In the genomic region with DNA sequence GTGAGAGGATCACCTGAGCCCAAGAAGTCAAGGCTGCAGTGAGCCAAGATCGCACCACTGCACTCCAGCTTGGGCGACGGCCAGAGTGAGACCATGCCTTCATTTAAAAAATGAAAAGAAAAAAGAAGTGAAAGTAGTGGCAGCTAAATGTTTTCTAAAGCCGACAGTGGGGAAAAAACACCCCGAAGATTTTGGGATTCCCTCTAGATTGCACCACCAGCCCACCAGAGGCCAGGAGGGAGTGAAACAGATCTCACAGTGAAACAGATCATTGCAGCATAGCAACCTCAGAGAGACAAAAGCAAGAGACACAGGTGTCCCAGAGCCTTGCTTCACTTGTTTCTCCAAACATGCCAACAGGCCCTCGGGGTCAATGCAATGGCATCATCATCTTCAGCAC, we compare ENCODE assay signal across 24 cellular contexts.
DNase-seq lines count a peak whose midpoint lies in the region; ATAC-seq, FAIRE-seq and TF ChIP-seq lines count a peak whose summit lies in the region.
"Had no signal": no experiment of that assay in that cellular context is flagged by ENCODE, and none has a peak within 500 bp of the region (broad histone marks: within the 10 kb centered on the region; RNA-seq: fewer than 3 reads in every experiment).

No MANE protein-coding gene starts in this region.

- no peaks in the 10 kb centered on the region for H3K9me3 ChIP-seq in OCI-LY3 (ENCODE audit: insufficient read depth, low read length)
- H3K9me3 ChIP-seq: vagina had no signal

- TF ChIP-seq POLR2A in GM12891 (IDR thresholded peaks at IDR 0.05; ENCODE audit: low read depth, low read length) = no peak

- ATAC-seq in naive B cell (ENCODE audit: low read depth in 2 of 2) = peak; percentile 38 to 52
- ATAC-seq: activated CD8-positive, alpha-beta memory T cell treated with anti-CD3 and anti-CD28 coated beads, Interleukin-2, amount 10 ng/mL, durations not matched to agents 7 days and 5 days; left colon; naive thymus-derived CD4-positive, alpha-beta T cell; stimulated activated naive CD8-positive, alpha-beta T cell treated with anti-CD3 and anti-CD28 coated beads, Interleukin-15, amount 100 ng/mL, for 72 hours had no signal

- FAIRE-seq in GM12891 (lab: Jason Lieb, UNC) (peak; percentile 47), HTR-8/SVneo (lab: Jason Lieb, UNC) (no peak)
- FAIRE-seq: endometrium, frontal cortex had no signal

- H3K4me3 Mint-ChIP-seq in naive B cell = peak overlapping the region; percentile 5 to 73 (median 52)
- no peak overlapping the region for H3K4me3 Mint-ChIP-seq in mesothelial cell of epicardium
- H3K4me3 Mint-ChIP-seq: activated CD8-positive, alpha-beta memory T cell treated with anti-CD3 and anti-CD28 coated beads, Interleukin-2, amount 10 ng/mL, durations not matched to agents 7 days and 5 days; central memory CD8-positive, alpha-beta T cell; dendritic cell treated with granulocyte-macrophage colony-stimulating factor and Interleukin-4, amounts not matched to agents 40 ng/mL and 50 ng/mL, for 4 days; naive thymus-derived CD4-positive, alpha-beta T cell; stimulated activated naive CD8-positive, alpha-beta T cell treated with anti-CD3 and anti-CD28 coated beads, Interleukin-15, amount 100 ng/mL, for 72 hours had no signal

- no peak for DNase-seq in GM12891 (ENCODE audit: insufficient read length, low spot score)
- peak; percentile 19 for DNase-seq in GM19240 (ENCODE audit: insufficient read length, low spot score)
- peak; percentile 19 for DNase-seq in naive B cell
- no peak for DNase-seq in DMS53 (lab: John Stamatoyannopoulos, UW)
- no peak for DNase-seq in NCI-H1694 (lab: John Stamatoyannopoulos, UW)
- DNase-seq in mesothelial cell of epicardium (ENCODE audit: low spot score in 2 of 2, unreplicated experiment in 2 of 2) = no peak
- no peak for DNase-seq in HTR-8/SVneo (ENCODE audit: insufficient read length, low spot score)
- DNase-seq: activated CD4-positive, alpha-beta T cell treated with anti-CD3 and anti-CD28 coated beads, Interleukin-2, amount 50 U/mL, for 1 hour; activated CD8-positive, alpha-beta memory T cell treated with anti-CD3 and anti-CD28 coated beads, Interleukin-2, amount 10 ng/mL, durations not matched to agents 7 days and 5 days; activated T-cell treated with anti-CD3 and anti-CD28 coated beads, Interleukin-2, amount 50 U/mL, for 48 hours; hippocampal formation; left colon; naive thymus-derived CD4-positive, alpha-beta T cell; NCI-H1417; NCI-H2081; NCI-H748 treated with DMSO at 0.1 percent for 48 hours; stimulated activated naive CD8-positive, alpha-beta T cell treated with anti-CD3 and anti-CD28 coated beads, Interleukin-15, amount 100 ng/mL, for 72 hours had no signal

- H3K9me3 Mint-ChIP-seq in naive B cell (peaks cover 0 to 2% (median 0%) of the 10 kb centered on the region in 7 donors), mesothelial cell of epicardium (peaks cover 6% of the 10 kb centered on the region)
- H3K9me3 Mint-ChIP-seq: central memory CD8-positive, alpha-beta T cell; dendritic cell treated with granulocyte-macrophage colony-stimulating factor and Interleukin-4, amounts not matched to agents 40 ng/mL and 50 ng/mL, for 4 days; stimulated activated naive CD8-positive, alpha-beta T cell treated with anti-CD3 and anti-CD28 coated beads, Interleukin-15, amount 100 ng/mL, for 72 hours had no signal

- H3K27me3 Mint-ChIP-seq in naive B cell = no peaks in the 10 kb centered on the region
- peaks cover 65% of the 10 kb centered on the region for H3K27me3 Mint-ChIP-seq in mesothelial cell of epicardium (ENCODE audit: low read depth)

- H3K36me3 Mint-ChIP-seq in naive B cell = peaks cover 24 to 45% of the 10 kb centered on the region in 2 donors
- H3K36me3 Mint-ChIP-seq in mesothelial cell of epicardium = no peaks in the 10 kb centered on the region
- H3K36me3 Mint-ChIP-seq: activated CD8-positive, alpha-beta memory T cell treated with anti-CD3 and anti-CD28 coated beads, Interleukin-2, amount 10 ng/mL, durations not matched to agents 7 days and 5 days; naive thymus-derived CD4-positive, alpha-beta T cell had no signal

- H3K4me1 Mint-ChIP-seq in naive B cell = peaks cover 68 to 86% (median 70%) of the 10 kb centered on the region in 3 donors
- H3K4me1 Mint-ChIP-seq in mesothelial cell of epicardium = no peaks in the 10 kb centered on the region
- H3K4me1 Mint-ChIP-seq: central memory CD8-positive, alpha-beta T cell; naive thymus-derived CD4-positive, alpha-beta T cell; stimulated activated naive CD8-positive, alpha-beta T cell treated with anti-CD3 and anti-CD28 coated beads, Interleukin-15, amount 100 ng/mL, for 72 hours had no signal

- H3K36me3 ChIP-seq in OCI-LY3 (replicated peaks; ENCODE audit: low read depth, low read length) = peaks cover 72% of the 10 kb centered on the region
- H3K36me3 ChIP-seq: vagina had no signal

- no peaks in the 10 kb centered on the region for H3K27me3 ChIP-seq in OCI-LY3 (ENCODE audit: low read depth, low read length)
- H3K27me3 ChIP-seq: vagina had no signal

- peak overlapping the region; percentile 55 for H3K4me2 ChIP-seq in OCI-LY3 (ENCODE audit: low read length)

- H3K79me2 ChIP-seq in OCI-LY3 (ENCODE audit: low read length) = peaks cover 80% of the 10 kb centered on the region

- H3K27ac ChIP-seq in OCI-LY3 (ENCODE audit: low read length) = peak overlapping the region; percentile 65
- H3K27ac ChIP-seq: C4-2B, vagina had no signal

- no peak overlapping the region for H3K4me3 ChIP-seq in OCI-LY3 (ENCODE audit: low read length)
- H3K4me3 ChIP-seq: vagina had no signal

- peaks cover 47% of the 10 kb centered on the region for H3K4me1 ChIP-seq in OCI-LY3 (ENCODE audit: low read length)
- H3K4me1 ChIP-seq: vagina had no signal

- H3K9ac ChIP-seq in OCI-LY3 (ENCODE audit: low read length) = no peak overlapping the region

- no peak overlapping the region for H2AFZ ChIP-seq in OCI-LY3 (ENCODE audit: low read depth, low read length)

- H3K27ac Mint-ChIP-seq in naive B cell (peak overlapping the region; percentile 61 to 95 (median 90)), mesothelial cell of epicardium (no peak overlapping the region)
- H3K27ac Mint-ChIP-seq: activated CD8-positive, alpha-beta memory T cell treated with anti-CD3 and anti-CD28 coated beads, Interleukin-2, amount 10 ng/mL, durations not matched to agents 7 days and 5 days; dendritic cell treated with granulocyte-macrophage colony-stimulating factor and Interleukin-4, amounts not matched to agents 40 ng/mL and 50 ng/mL, for 4 days; naive thymus-derived CD4-positive, alpha-beta T cell; stimulated activated naive CD8-positive, alpha-beta T cell treated with anti-CD3 and anti-CD28 coated beads, Interleukin-15, amount 100 ng/mL, for 72 hours had no signal

- H4K20me1 ChIP-seq in OCI-LY3 (ENCODE audit: insufficient read depth, low read length) = peaks cover 85% of the 10 kb centered on the region

- no peak for TF ChIP-seq CTCF in OCI-LY3 (IDR thresholded peaks at IDR 0.05; ENCODE audit: low read depth, low read length)
- TF ChIP-seq CTCF in mesothelial cell of epicardium (IDR thresholded peaks at IDR 0.05; ENCODE audit: unreplicated experiment) = no peak

TF ChIP-seq in GM12891, 5 proteins besides CTCF, POLR2A, EP300 and RAD21:
- TF ChIP-seq SPI1 (IDR thresholded peaks at IDR 0.05; ENCODE audit: low read depth, low read length) (peak; percentile 53), PAX5 (IDR thresholded peaks at IDR 0.05; ENCODE audit: insufficient read depth, low read length, severe bottlenecking) (no peak)

Comparison
In these comparisons a context has a peak if more than half of its experiments do, and no peak if none do; other contexts are left out.
1. DNase-seq: peak in GM19240 (single experiment) and naive B cell (single experiment); none in GM12891 (single experiment), DMS53 (single experiment), NCI-H1694 (single experiment), mesothelial cell of epicardium (0 of 2) and HTR-8/SVneo (single experiment).